Comparison of ENCODE assay signal across 14 cellular contexts in the genomic region with DNA sequence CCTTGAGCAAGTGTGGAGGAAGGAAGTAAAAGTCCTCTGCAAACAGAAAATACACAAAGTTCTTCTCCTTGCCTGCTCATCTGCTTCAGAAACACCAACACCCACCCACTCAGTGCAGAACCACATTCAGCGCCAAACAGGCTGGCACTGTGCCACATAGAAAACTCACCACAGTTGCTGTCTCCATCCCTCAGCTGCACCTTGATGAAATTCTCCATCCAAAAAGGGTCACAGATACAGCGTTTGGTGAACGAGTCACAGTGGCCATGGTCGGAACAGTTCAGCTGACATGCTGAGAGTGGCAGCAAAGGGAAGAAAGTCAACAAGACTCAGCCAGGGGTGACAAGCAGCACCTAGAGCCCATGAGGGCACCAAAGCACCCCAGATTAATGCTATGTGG.
A peak's percentile ranks its signal among the peaks of the same experiment; 100 is the strongest.
DNase-seq lines count a peak whose midpoint lies in the region; ATAC-seq and TF ChIP-seq lines count a peak whose summit lies in the region.
"Had no signal": no experiment of that assay in that cellular context is flagged by ENCODE, and none has a peak within 500 bp of the region (broad histone marks: within the 10 kb centered on the region; RNA-seq: fewer than 3 reads in every experiment).

No MANE protein-coding gene starts in this region.

- H3K9me3 ChIP-seq in lower lobe of right lung: no peaks in the 10 kb centered on the region
- H3K9me3 ChIP-seq: pancreas, testis had no signal

- H3K27ac ChIP-seq in lower lobe of right lung: peak overlapping the region; percentile 15
- H3K27ac ChIP-seq: pancreas, testis had no signal

- H3K27ac Mint-ChIP-seq in activated T-helper 17 cell treated with anti-CD3 and anti-CD28 coated beads, Interleukin-2, amount 50 U/mL, for 72 hours: peak overlapping the region; percentile 66
- H3K27ac Mint-ChIP-seq: CD4-positive, CD25-positive, alpha-beta regulatory T cell had no signal

- peaks cover 34% of the 10 kb centered on the region for H3K36me3 Mint-ChIP-seq in activated T-helper 17 cell treated with anti-CD3 and anti-CD28 coated beads, Interleukin-2, amount 50 U/mL, for 72 hours (ENCODE audit: low read depth)

- POLR2A ChIA-PET in GM10248 (lab: Yijun Ruan, JAX): no interaction called here

- TF ChIP-seq CTCF in lower lobe of right lung (IDR thresholded peaks at IDR 0.05) (no peak), GM10248 (IDR thresholded peaks at IDR 0.05; ENCODE audit: control extremely low read depth, extremely low read depth, low read depth, missing control alignments) (no peak)

- H3K36me3 ChIP-seq in lower lobe of right lung: peaks cover 95% of the 10 kb centered on the region

- CTCF ChIA-PET in GM10248 (lab: Yijun Ruan, JAX): interaction anchor here (1.9 to 10.3 kb wide), 2 partner anchors 8 to 12 kb away, joined by 5 to 110 read pairs; no protein-coding TSS in a partner anchor

- H3K27me3 Mint-ChIP-seq in activated T-helper 17 cell treated with anti-CD3 and anti-CD28 coated beads, Interleukin-2, amount 50 U/mL, for 72 hours: no peaks in the 10 kb centered on the region
- H3K27me3 Mint-ChIP-seq: CD4-positive, CD25-positive, alpha-beta regulatory T cell had no signal

- peaks cover 10% of the 10 kb centered on the region for H3K4me1 ChIP-seq in lower lobe of right lung
- H3K4me1 ChIP-seq: testis had no signal

- ATAC-seq in activated T-helper 17 cell treated with anti-CD3 and anti-CD28 coated beads, Interleukin-2, amount 50 U/mL, for 72 hours (replicated peaks): peak; percentile 72
- no peak for ATAC-seq in lower lobe of right lung
- ATAC-seq: pancreas had no signal

- H3K4me3 Mint-ChIP-seq in activated T-helper 17 cell treated with anti-CD3 and anti-CD28 coated beads, Interleukin-2, amount 50 U/mL, for 72 hours: peak overlapping the region; percentile 7
- H3K4me3 Mint-ChIP-seq: CD4-positive, CD25-positive, alpha-beta regulatory T cell had no signal

- H3K4me1 Mint-ChIP-seq in activated T-helper 17 cell treated with anti-CD3 and anti-CD28 coated beads, Interleukin-2, amount 50 U/mL, for 72 hours: peaks cover 4% of the 10 kb centered on the region

- H3K4me3 ChIP-seq in lower lobe of right lung: no peak overlapping the region
- H3K4me3 ChIP-seq: pancreas, testis had no signal

- H3K9me3 Mint-ChIP-seq in activated T-helper 17 cell treated with anti-CD3 and anti-CD28 coated beads, Interleukin-2, amount 50 U/mL, for 72 hours: no peaks in the 10 kb centered on the region
- H3K9me3 Mint-ChIP-seq: CD4-positive, CD25-positive, alpha-beta regulatory T cell had no signal

- no peaks in the 10 kb centered on the region for H3K27me3 ChIP-seq in lower lobe of right lung (ENCODE audit: low read depth)
- H3K27me3 ChIP-seq: pancreas, testis had no signal

- DNase-seq in RKO (ENCODE audit: low spot score) (peak; percentile 11), lower lobe of right lung (no peak), GM10248 (ENCODE audit: extremely low spot score) (no peak), NCI-H187 (lab: John Stamatoyannopoulos, UW) (no peak), cerebellar cortex (ENCODE audit: low spot score) (no peak), SKM-1 (lab: John Stamatoyannopoulos, UW; ENCODE audit: unreplicated experiment) (no peak)
- DNase-seq in stimulated activated CD4-positive, alpha-beta T cell treated with anti-CD3 and anti-CD28 coated beads, TNF-alpha, amount 100 ng/mL, for 48 hours (ENCODE audit: low read depth in 3 of 3): peak in 2 of 3 donors; percentile 33 to 36
- DNase-seq: CD4-positive, CD25-positive, alpha-beta regulatory T cell; GDM1; KBM-7; NCI-H2029; pancreas; testis had no signal

- intact Hi-C loops in lower lobe of right lung (cut with DNase I): no loop called here

Comparison
In these comparisons a context has a peak if more than half of its experiments do, and no peak if none do; other contexts are left out.
1. DNase-seq: peak in RKO (single experiment) and stimulated activated CD4-positive, alpha-beta T cell treated with anti-CD3 and anti-CD28 coated beads, TNF-alpha, amount 100 ng/mL, for 48 hours (2 of 3); none in lower lobe of right lung (single experiment), GM10248 (single experiment), NCI-H187 (0 of 2), cerebellar cortex (single experiment) and SKM-1 (single experiment).